ENCODE assay signal across 1 cellular context in genomic region chr14:38040411-38040810, GRCh38.
TF ChIP-seq lines count a peak whose summit lies in the region.

No MANE protein-coding gene starts in this region.

TF ChIP-seq in GM23338, 12 proteins besides CTCF, POLR2A, EP300 and RAD21:
- TF ChIP-seq, protein P1, sequence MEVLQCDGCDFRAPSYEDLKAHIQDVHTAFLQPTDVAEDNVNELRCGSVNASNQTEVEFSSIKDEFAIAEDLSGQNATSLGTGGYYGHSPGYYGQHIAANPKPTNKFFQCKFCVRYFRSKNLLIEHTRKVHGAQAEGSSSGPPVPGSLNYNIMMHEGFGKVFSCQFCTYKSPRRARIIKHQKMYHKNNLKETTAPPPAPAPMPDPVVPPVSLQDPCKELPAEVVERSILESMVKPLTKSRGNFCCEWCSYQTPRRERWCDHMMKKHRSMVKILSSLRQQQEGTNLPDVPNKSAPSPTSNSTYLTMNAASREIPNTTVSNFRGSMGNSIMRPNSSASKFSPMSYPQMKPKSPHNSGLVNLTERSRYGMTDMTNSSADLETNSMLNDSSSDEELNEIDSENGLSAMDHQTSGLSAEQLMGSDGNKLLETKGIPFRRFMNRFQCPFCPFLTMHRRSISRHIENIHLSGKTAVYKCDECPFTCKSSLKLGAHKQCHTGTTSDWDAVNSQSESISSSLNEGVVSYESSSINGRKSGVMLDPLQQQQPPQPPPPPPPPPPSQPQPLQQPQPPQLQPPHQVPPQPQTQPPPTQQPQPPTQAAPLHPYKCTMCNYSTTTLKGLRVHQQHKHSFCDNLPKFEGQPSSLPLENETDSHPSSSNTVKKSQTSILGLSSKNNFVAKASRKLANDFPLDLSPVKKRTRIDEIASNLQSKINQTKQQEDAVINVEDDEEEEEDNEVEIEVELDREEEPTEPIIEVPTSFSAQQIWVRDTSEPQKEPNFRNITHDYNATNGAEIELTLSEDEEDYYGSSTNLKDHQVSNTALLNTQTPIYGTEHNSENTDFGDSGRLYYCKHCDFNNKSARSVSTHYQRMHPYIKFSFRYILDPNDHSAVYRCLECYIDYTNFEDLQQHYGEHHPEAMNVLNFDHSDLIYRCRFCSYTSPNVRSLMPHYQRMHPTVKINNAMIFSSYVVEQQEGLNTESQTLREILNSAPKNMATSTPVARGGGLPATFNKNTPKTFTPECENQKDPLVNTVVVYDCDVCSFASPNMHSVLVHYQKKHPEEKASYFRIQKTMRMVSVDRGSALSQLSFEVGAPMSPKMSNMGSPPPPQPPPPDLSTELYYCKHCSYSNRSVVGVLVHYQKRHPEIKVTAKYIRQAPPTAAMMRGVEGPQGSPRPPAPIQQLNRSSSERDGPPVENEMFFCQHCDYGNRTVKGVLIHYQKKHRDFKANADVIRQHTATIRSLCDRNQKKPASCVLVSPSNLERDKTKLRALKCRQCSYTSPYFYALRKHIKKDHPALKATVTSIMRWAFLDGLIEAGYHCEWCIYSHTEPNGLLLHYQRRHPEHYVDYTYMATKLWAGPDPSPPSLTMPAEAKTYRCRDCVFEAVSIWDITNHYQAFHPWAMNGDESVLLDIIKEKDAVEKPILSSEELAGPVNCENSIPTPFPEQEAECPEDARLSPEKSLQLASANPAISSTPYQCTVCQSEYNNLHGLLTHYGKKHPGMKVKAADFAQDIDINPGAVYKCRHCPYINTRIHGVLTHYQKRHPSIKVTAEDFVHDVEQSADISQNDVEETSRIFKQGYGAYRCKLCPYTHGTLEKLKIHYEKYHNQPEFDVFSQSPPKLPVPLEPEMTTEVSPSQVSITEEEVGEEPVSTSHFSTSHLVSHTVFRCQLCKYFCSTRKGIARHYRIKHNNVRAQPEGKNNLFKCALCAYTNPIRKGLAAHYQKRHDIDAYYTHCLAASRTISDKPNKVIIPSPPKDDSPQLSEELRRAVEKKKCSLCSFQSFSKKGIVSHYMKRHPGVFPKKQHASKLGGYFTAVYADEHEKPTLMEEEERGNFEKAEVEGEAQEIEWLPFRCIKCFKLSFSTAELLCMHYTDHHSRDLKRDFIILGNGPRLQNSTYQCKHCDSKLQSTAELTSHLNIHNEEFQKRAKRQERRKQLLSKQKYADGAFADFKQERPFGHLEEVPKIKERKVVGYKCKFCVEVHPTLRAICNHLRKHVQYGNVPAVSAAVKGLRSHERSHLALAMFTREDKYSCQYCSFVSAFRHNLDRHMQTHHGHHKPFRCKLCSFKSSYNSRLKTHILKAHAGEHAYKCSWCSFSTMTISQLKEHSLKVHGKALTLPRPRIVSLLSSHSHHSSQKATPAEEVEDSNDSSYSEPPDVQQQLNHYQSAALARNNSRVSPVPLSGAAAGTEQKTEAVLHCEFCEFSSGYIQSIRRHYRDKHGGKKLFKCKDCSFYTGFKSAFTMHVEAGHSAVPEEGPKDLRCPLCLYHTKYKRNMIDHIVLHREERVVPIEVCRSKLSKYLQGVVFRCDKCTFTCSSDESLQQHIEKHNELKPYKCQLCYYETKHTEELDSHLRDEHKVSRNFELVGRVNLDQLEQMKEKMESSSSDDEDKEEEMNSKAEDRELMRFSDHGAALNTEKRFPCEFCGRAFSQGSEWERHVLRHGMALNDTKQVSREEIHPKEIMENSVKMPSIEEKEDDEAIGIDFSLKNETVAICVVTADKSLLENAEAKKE (CRISPR knock-in tag; IDR thresholded peaks at IDR 0.05), result no peak
- TF ChIP-seq NANOG (IDR thresholded peaks at IDR 0.05; ENCODE audit: borderline replicate concordance) (no peak), EZH2phosphoT487 (IDR thresholded peaks at IDR 0.05; ENCODE audit: unreplicated experiment) (no peak), STAT1 (IDR thresholded peaks at IDR 0.05; ENCODE audit: unreplicated experiment) (no peak), ETS1 (IDR thresholded peaks at IDR 0.05) (no peak)
